ENCODE assay signal across 1 cellular context in the genomic region with DNA sequence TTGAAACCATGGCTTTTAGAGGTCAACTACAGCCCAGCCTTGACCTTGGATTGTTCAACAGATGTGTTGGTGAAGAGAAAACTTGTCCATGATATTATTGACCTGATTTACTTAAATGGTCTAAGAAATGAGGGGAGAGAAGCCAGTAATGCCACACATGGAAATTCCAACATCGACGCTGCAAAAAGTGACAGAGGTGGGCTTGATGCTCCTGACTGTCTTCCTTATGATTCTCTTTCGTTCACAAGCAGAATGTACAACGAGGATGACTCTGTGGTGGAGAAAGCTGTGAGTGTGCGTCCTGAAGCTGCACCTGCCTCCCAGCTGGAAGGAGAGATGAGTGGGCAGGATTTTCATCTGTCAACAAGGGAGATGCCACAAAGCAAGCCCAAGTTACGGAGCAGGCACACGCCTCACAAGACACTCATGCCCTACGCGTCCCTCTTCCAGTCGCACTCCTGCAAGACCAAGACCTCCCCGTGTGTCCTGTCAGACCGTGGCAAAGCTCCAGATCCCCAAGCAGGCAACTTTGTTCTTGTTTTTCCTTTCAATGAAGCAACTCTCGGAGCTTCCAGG.
TF ChIP-seq lines count a peak whose summit lies in the region.

No MANE protein-coding gene starts in this region.

TF ChIP-seq in H1, 55 proteins besides CTCF, POLR2A, EP300 and RAD21:
- TF ChIP-seq TEAD4 (IDR thresholded peaks at IDR 0.05; ENCODE audit: low read depth, low read length) (no peak), SRF (IDR thresholded peaks at IDR 0.05; ENCODE audit: low read depth, low read length) (no peak), SIX5 (IDR thresholded peaks at IDR 0.05; ENCODE audit: low read depth, low read length) (no peak), ASH2L (IDR thresholded peaks at IDR 0.05; ENCODE audit: low read length) (no peak), CHD2 (IDR thresholded peaks at IDR 0.05; ENCODE audit: low read length) (no peak), JUND (IDR thresholded peaks at IDR 0.05; ENCODE audit: low read length) (no peak), YY1 (IDR thresholded peaks at IDR 0.05; ENCODE audit: low read depth, low read length) (no peak), RFX5 (IDR thresholded peaks at IDR 0.05; ENCODE audit: borderline replicate concordance, low read depth, low read length) (no peak), BACH1 (IDR thresholded peaks at IDR 0.05; ENCODE audit: low read length) (no peak), CTBP2 (IDR thresholded peaks at IDR 0.05; ENCODE audit: borderline replicate concordance, insufficient read depth, insufficient read length, low read length) (no peak)
- TF ChIP-seq, protein P1, sequence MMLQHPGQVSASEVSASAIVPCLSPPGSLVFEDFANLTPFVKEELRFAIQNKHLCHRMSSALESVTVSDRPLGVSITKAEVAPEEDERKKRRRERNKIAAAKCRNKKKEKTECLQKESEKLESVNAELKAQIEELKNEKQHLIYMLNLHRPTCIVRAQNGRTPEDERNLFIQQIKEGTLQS (IDR thresholded peaks at IDR 0.05; ENCODE audit: insufficient read depth, low read depth, low read length), result no peak
TF ChIP-seq in H1: peak in this region for 0.
